In genomic region chr2:99475095-99475494, GRCh38 we compare ENCODE assay signal across 8 cellular contexts. TPM values are rescaled to one million over a fixed set of nuclear protein-coding genes. Genes with fewer than 3 reads are reported as not detected.
DNase-seq lines count a peak whose midpoint lies in the region; FAIRE-seq and TF ChIP-seq lines count a peak whose summit lies in the region.
"Not testable (repeated sequence)": the region's sequence is repeated elsewhere in the genome, so short reads cannot be mapped to it uniquely, and the experiment has no call there.

No MANE protein-coding gene starts in this region.

- TF ChIP-seq CTCF in C4-2B (conservative IDR thresholded peaks at IDR 0.05); HFFc6 (IDR thresholded peaks at IDR 0.05); RWPE1 (conservative IDR thresholded peaks at IDR 0.05; ENCODE audit: low read depth); epithelial cell of esophagus (IDR thresholded peaks at IDR 0.05; ENCODE audit: insufficient read depth, low read depth, low read length, missing control alignments); keratinocyte (optimal IDR thresholded peaks at IDR 0.05 in 1 of 3, IDR thresholded peaks at IDR 0.05 in 1 of 3, conservative IDR thresholded peaks at IDR 0.05 in 1 of 3; ENCODE audit: extremely low read depth in 1 of 3, insufficient read depth in 2 of 3, low read length in 3 of 3); neutrophil (IDR thresholded peaks at IDR 0.05); type B pancreatic cell (conservative IDR thresholded peaks at IDR 0.05): not testable (repeated sequence)

- peak; percentile 9 for FAIRE-seq in keratinocyte (lab: Jason Lieb, UNC)

- H3K4me2 ChIP-seq in keratinocyte (ENCODE audit: control insufficient read depth, extremely low read depth, insufficient read depth, low read depth, low read length): peak overlapping the region; percentile 81

- H3K4me3 Mint-ChIP-seq in HFFc6 (peak overlapping the region; percentile 48), type B pancreatic cell (peak overlapping the region; percentile 24)

- H3K4me1 ChIP-seq in keratinocyte (ENCODE audit: control insufficient read depth, extremely low read depth, insufficient read depth, low read length) (peaks cover 64% of the 10 kb centered on the region), neutrophil (ENCODE audit: control insufficient read depth in 1 of 2, insufficient read depth in 1 of 2, low read depth in 1 of 2, low read length in 1 of 2) (peaks cover 29 to 35% of the 10 kb centered on the region in 2 experiments)

- POLR2A ChIA-PET in RWPE1 (lab: Yijun Ruan, JAX; ENCODE audit: low non-redundant PET): not testable (repeated sequence)

- H4K20me1 ChIP-seq in keratinocyte (ENCODE audit: control insufficient read depth, extremely low read depth, insufficient read depth, low read length): not testable (repeated sequence)

- peak overlapping the region; percentile 70 for H3K9ac ChIP-seq in keratinocyte (ENCODE audit: control insufficient read depth, extremely low read depth, insufficient read depth, low read length)

- H3K4me1 Mint-ChIP-seq in HFFc6 (ENCODE audit: low read depth) (peaks cover 54% of the 10 kb centered on the region), type B pancreatic cell (ENCODE audit: unreplicated experiment) (peaks cover 50% of the 10 kb centered on the region)

- H3K9me3 ChIP-seq in keratinocyte (ENCODE audit: control insufficient read depth, low read depth, low read length); neutrophil: not testable (repeated sequence)

- dilution Hi-C loops in keratinocyte (cut with MboI; ENCODE audit: extremely low pct_ligation_motif_present, low sequenced_read_pairs): not testable (repeated sequence)

- CTCF ChIA-PET in RWPE1 (lab: Yijun Ruan, JAX): not testable (repeated sequence)

- not testable (repeated sequence) for H3K9me1 ChIP-seq in keratinocyte (ENCODE audit: control insufficient read depth, extremely low read depth, insufficient read depth, low read length)

- H3K9me3 Mint-ChIP-seq in HFFc6, type B pancreatic cell: not testable (repeated sequence)

- peak overlapping the region; percentile 13 for H3K4me3 ChIP-seq in epithelial cell of esophagus (ENCODE audit: low read length)
- peak overlapping the region; percentile 2 to 29 (median 4) for H3K4me3 ChIP-seq in keratinocyte (ENCODE audit: control insufficient read depth in 2 of 3, extremely low read depth in 1 of 3, insufficient read depth in 2 of 3, low read depth in 1 of 3, low read length in 3 of 3)
- not testable (repeated sequence) for H3K4me3 ChIP-seq in neutrophil (ENCODE audit: low read depth in 1 of 2, low read length in 1 of 2)

- not testable (repeated sequence) for H3K36me3 ChIP-seq in keratinocyte (ENCODE audit: control insufficient read depth in 2 of 2, extremely low read depth in 1 of 2, insufficient read depth in 2 of 2, low read length in 2 of 2); neutrophil

- H3K27ac ChIP-seq in C4-2B (peak overlapping the region; percentile 84), RWPE1 (peak overlapping the region; percentile 98), keratinocyte (ENCODE audit: control insufficient read depth, insufficient read depth, low read length) (peak overlapping the region; percentile 58), neutrophil (peak overlapping the region; percentile 24)

- H3K79me2 ChIP-seq in keratinocyte (ENCODE audit: control insufficient read depth, insufficient read depth, low read length): peaks cover 63% of the 10 kb centered on the region

- not testable (repeated sequence) for H2AFZ ChIP-seq in keratinocyte (ENCODE audit: control insufficient read depth, low read length)

- H3K27ac Mint-ChIP-seq in HFFc6 (peak overlapping the region; percentile 81), type B pancreatic cell (peak overlapping the region; percentile 74)

- not testable (repeated sequence) for H3K27me3 ChIP-seq in keratinocyte (ENCODE audit: control insufficient read depth, extremely low read depth, insufficient read depth, low read length); neutrophil

- DNase-seq in HFFc6; RWPE1 (ENCODE audit: low spot score); keratinocyte (ENCODE audit: low read depth, low spot score); type B pancreatic cell (ENCODE audit: extremely low spot score, unreplicated experiment): not testable (repeated sequence)
- DNase-seq in astrocyte of the hippocampus (ENCODE audit: low read depth, low spot score) (peak; percentile 11), epithelial cell of esophagus (ENCODE audit: low read depth) (peak; percentile 57)

- H3K36me3 Mint-ChIP-seq in HFFc6 (ENCODE audit: low read depth) (peaks cover 12% of the 10 kb centered on the region), type B pancreatic cell (peaks cover 21% of the 10 kb centered on the region)

- not testable (repeated sequence) for H3K27me3 Mint-ChIP-seq in HFFc6 (ENCODE audit: insufficient read depth); type B pancreatic cell

RNA-seq across cellular contexts. Expression of gene REV1, which starts 14.7 kb away (rescaled TPM):
- 10 to 100 TPM; 17.0 to 19.2 (median 18.6) TPM for total RNA-seq in HFFc6 (2021; fragmentation: NEBNext Ultra II Directional; extraction: Animal tissue kit (Norgen Biotek cat#: 25700))
- 28.9 to 56.4 TPM (median 42.6 TPM) in 3 replicates for polyA plus RNA-seq in keratinocyte
- 73.5 TPM for polyA plus RNA-seq in keratinocyte (2011; ENCODE audit: low read depth)
- 11.1 and 23.3 TPM in 2 replicates for polyA plus RNA-seq in keratinocyte (2011; cell fraction: cytosol; rRNA removed)
- 90.3 and 107 TPM in 2 replicates for polyA plus RNA-seq in keratinocyte (2011; cell fraction: nucleus; rRNA removed)
- polyA plus RNA-seq in keratinocyte (2012; ENCODE audit: low replicate concordance): 24.2 and 32.7 TPM in 2 replicates
- polyA minus RNA-seq in keratinocyte: 33.0 to 89.6 TPM (median 33.4 TPM) in 3 replicates
- polyA minus RNA-seq in keratinocyte (2011; cell fraction: cytosol; rRNA and poly(A)+ RNA removed): 16.7 TPM
- polyA minus RNA-seq in keratinocyte (2011; cell fraction: nucleus; rRNA and poly(A)+ RNA removed): 58.5 and 130 TPM in 2 replicates
- total RNA-seq in type B pancreatic cell (ENCODE audit: low replicate concordance): 29.0 and 42.6 TPM in 2 replicates

Comparison
In these comparisons a context has a peak if more than half of its experiments do, and no peak if none do; other contexts are left out.
1. H3K27ac ChIP-seq: peak in every context shown above with its lines; median percentile 98 in RWPE1; 84 in C4-2B; 58 in keratinocyte; 24 in neutrophil.